In genomic region chr10:3936422-3937040, GRCh38 we compare ENCODE assay signal across 10 cellular contexts.
DNase-seq lines count a peak whose midpoint lies in the region; ATAC-seq and TF ChIP-seq lines count a peak whose summit lies in the region.
"Had no signal": no experiment of that assay in that cellular context is flagged by ENCODE, and none has a peak within 500 bp of the region (broad histone marks: within the 10 kb centered on the region; RNA-seq: fewer than 3 reads in every experiment).

No MANE protein-coding gene starts in this region.

- no peak for TF ChIP-seq CTCF in right lobe of liver (IDR thresholded peaks at IDR 0.05)

- no peak overlapping the region for H3K4me3 ChIP-seq in right lobe of liver

- no peak for ATAC-seq in activated T-helper 17 cell treated with anti-CD3 and anti-CD28 coated beads, Interleukin-2, amount 50 U/mL, for 72 hours (replicated peaks)
- ATAC-seq in right lobe of liver (peak in 2 of 4 donors; percentile 3 to 5), HG02571 (IDR thresholded peaks at IDR 0.05; ENCODE audit: unreplicated experiment) (no peak)
- peak; percentile 38 for ATAC-seq in stimulated activated effector memory CD8-positive, alpha-beta T cell treated with anti-CD3 and anti-CD28 coated beads, Interleukin-12 subunit alpha, Interleukin-12 subunit beta, amount 100 ng/mL, for 72 hours
- ATAC-seq: SK-N-SH treated with all-trans-retinoic acid at 6 μM for 48 hours had no signal

- DNase-seq in NCI-H345 (lab: John Stamatoyannopoulos, UW) (peak; percentile 42), NCI-H345 treated with DMSO at 0.1 percent for 48 hours (lab: John Stamatoyannopoulos, UW; ENCODE audit: unreplicated experiment) (no peak), right lobe of liver (no peak), hypothalamus (lab: John Stamatoyannopoulos, UW) (no peak)
- DNase-seq in stimulated activated effector memory CD8-positive, alpha-beta T cell treated with anti-CD3 and anti-CD28 coated beads, Interleukin-12 subunit alpha, Interleukin-12 subunit beta, amount 100 ng/mL, for 72 hours (ENCODE audit: low spot score in 2 of 2) = no peak
- DNase-seq in stimulated activated naive CD4-positive, alpha-beta T cell (lab: John Stamatoyannopoulos, UW) = no peak
- DNase-seq: activated CD4-positive, alpha-beta T cell treated with anti-CD3 and anti-CD28 coated beads, Interleukin-2, amount 10 ng/mL, durations not matched to agents 7 days and 5 days had no signal

- H3K27me3 Mint-ChIP-seq in activated T-helper 17 cell treated with anti-CD3 and anti-CD28 coated beads, Interleukin-2, amount 50 U/mL, for 72 hours = no peaks in the 10 kb centered on the region
- H3K27me3 Mint-ChIP-seq: activated CD4-positive, alpha-beta T cell treated with anti-CD3 and anti-CD28 coated beads, Interleukin-2, amount 10 ng/mL, durations not matched to agents 7 days and 5 days had no signal

- peak overlapping the region; percentile 73 to 76 (median 73) for H3K27ac ChIP-seq in right lobe of liver

- intact Hi-C loops in right lobe of liver (cut with DNase I) = no loop called here

- H3K27me3 ChIP-seq in right lobe of liver = no peaks in the 10 kb centered on the region

- peaks cover 37% of the 10 kb centered on the region for H3K4me1 Mint-ChIP-seq in activated T-helper 17 cell treated with anti-CD3 and anti-CD28 coated beads, Interleukin-2, amount 50 U/mL, for 72 hours
- H3K4me1 Mint-ChIP-seq in stimulated activated effector memory CD8-positive, alpha-beta T cell treated with anti-CD3 and anti-CD28 coated beads, Interleukin-12 subunit alpha, Interleukin-12 subunit beta, amount 100 ng/mL, for 72 hours = peaks cover 64% of the 10 kb centered on the region

- H3K27ac Mint-ChIP-seq in activated T-helper 17 cell treated with anti-CD3 and anti-CD28 coated beads, Interleukin-2, amount 50 U/mL, for 72 hours = no peak overlapping the region
- H3K27ac Mint-ChIP-seq in stimulated activated effector memory CD8-positive, alpha-beta T cell treated with anti-CD3 and anti-CD28 coated beads, Interleukin-12 subunit alpha, Interleukin-12 subunit beta, amount 100 ng/mL, for 72 hours = peak overlapping the region; percentile 60

- TF ChIP-seq POLR2A in right lobe of liver (IDR thresholded peaks at IDR 0.05) = no peak

- H3K4me3 Mint-ChIP-seq in activated T-helper 17 cell treated with anti-CD3 and anti-CD28 coated beads, Interleukin-2, amount 50 U/mL, for 72 hours = peak overlapping the region; percentile 60
- peak overlapping the region; percentile 3 for H3K4me3 Mint-ChIP-seq in stimulated activated effector memory CD8-positive, alpha-beta T cell treated with anti-CD3 and anti-CD28 coated beads, Interleukin-12 subunit alpha, Interleukin-12 subunit beta, amount 100 ng/mL, for 72 hours

- H3K9me3 ChIP-seq in right lobe of liver = no peaks in the 10 kb centered on the region

- 87% methylated on average over 4 of the region's 7 CpGs for WGBS in right lobe of liver (ENCODE audit: insufficient coverage, low coverage, low lambda C conversion rate, missing lambda C conversion rate)

- peaks cover 5% of the 10 kb centered on the region for H3K36me3 Mint-ChIP-seq in activated T-helper 17 cell treated with anti-CD3 and anti-CD28 coated beads, Interleukin-2, amount 50 U/mL, for 72 hours (ENCODE audit: low read depth)
- H3K36me3 Mint-ChIP-seq in stimulated activated effector memory CD8-positive, alpha-beta T cell treated with anti-CD3 and anti-CD28 coated beads, Interleukin-12 subunit alpha, Interleukin-12 subunit beta, amount 100 ng/mL, for 72 hours = peaks cover 6% of the 10 kb centered on the region

- H3K4me1 ChIP-seq in right lobe of liver = peaks cover 0 to 7% (median 0%) of the 10 kb centered on the region in 4 donors

- no peaks in the 10 kb centered on the region for H3K36me3 ChIP-seq in right lobe of liver

- H3K9me3 Mint-ChIP-seq in activated T-helper 17 cell treated with anti-CD3 and anti-CD28 coated beads, Interleukin-2, amount 50 U/mL, for 72 hours = peaks cover 3% of the 10 kb centered on the region
- peaks cover 2% of the 10 kb centered on the region for H3K9me3 Mint-ChIP-seq in stimulated activated effector memory CD8-positive, alpha-beta T cell treated with anti-CD3 and anti-CD28 coated beads, Interleukin-12 subunit alpha, Interleukin-12 subunit beta, amount 100 ng/mL, for 72 hours
